ENCODE assay signal across 8 cellular contexts in the genomic region with DNA sequence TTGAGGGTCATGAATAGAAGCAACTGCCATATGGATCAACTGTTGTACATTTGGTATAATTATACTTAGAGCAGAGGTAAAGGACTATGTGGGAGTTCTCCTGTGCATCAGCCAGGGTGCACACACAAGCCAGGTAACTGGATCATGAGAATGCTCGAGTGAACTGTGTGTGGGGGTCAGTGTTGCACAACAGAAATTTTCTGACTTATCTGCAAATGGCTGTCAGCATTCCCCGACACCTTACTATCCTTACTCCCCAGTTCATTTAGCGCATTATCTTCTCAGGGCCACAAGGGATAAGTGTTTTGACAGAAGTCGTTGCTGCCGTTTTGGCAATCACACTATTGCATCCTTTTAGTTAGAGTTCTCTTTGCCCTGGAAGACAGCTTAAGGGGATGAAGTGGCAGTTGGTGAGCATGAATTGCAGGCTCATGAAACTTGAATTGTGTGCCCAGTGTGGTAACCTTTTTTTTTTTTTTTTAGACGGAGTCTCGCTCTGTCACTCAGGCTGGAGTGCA. TPM values are rescaled to one million over a fixed set of nuclear protein-coding genes. Genes with fewer than 3 reads are reported as not detected.
DNase-seq lines count a peak whose midpoint lies in the region; ATAC-seq and TF ChIP-seq lines count a peak whose summit lies in the region.

No MANE protein-coding gene starts in this region.

- H3K36me3 Mint-ChIP-seq in activated naive CD8-positive, alpha-beta T cell treated with anti-CD3 and anti-CD28 coated beads, Interleukin-2, amount 50 U/mL, for 24 hours (ENCODE audit: low read depth) = peaks cover 52% of the 10 kb centered on the region

- CTCF ChIA-PET in AG04449 (lab: Yijun Ruan, JAX) = interaction anchor here (0.9 to 1.6 kb wide), 3 partner anchors 9 to 67 kb away, joined by 3 read pairs; a partner anchor contains a TSS

- no peaks in the 10 kb centered on the region for H3K9me3 ChIP-seq in HUES48 (ENCODE audit: control insufficient read depth, insufficient read depth, low read length)
- H3K9me3 ChIP-seq in liver (ENCODE audit: control insufficient read depth in 4 of 4, low read length in 3 of 4) = no peaks in the 10 kb centered on the region
- no peaks in the 10 kb centered on the region for H3K9me3 ChIP-seq in WERI-Rb-1 (ENCODE audit: severe bottlenecking)

- no peak for TF ChIP-seq CTCF in AG04449 (IDR thresholded peaks at IDR 0.05; ENCODE audit: insufficient read depth, low read length, missing control alignments)
- no peak for TF ChIP-seq CTCF in liver (IDR thresholded peaks at IDR 0.05; ENCODE audit: low read depth, low read length, missing input control)
- TF ChIP-seq CTCF in WERI-Rb-1 (IDR thresholded peaks at IDR 0.05; ENCODE audit: low read depth, low read length) = no peak

- H3K4me1 ChIP-seq in HUES48 (ENCODE audit: control insufficient read depth, insufficient read depth, low read length) (peaks cover 17% of the 10 kb centered on the region), liver (ENCODE audit: control insufficient read depth in 4 of 4, insufficient read depth in 4 of 4, low read length in 3 of 4) (peaks cover 3 to 29% (median 13%) of the 10 kb centered on the region in 4 donors)

- H3K27ac Mint-ChIP-seq in activated naive CD8-positive, alpha-beta T cell treated with anti-CD3 and anti-CD28 coated beads, Interleukin-2, amount 50 U/mL, for 24 hours = peak overlapping the region; percentile 99

- H3K4me3 ChIP-seq in AG04449 (ENCODE audit: low read depth, low read length) = peak overlapping the region; percentile 92
- H3K4me3 ChIP-seq in HUES48 (ENCODE audit: low read depth, low read length) = peak overlapping the region; percentile 84
- peak overlapping the region; percentile 47 to 87 (median 57) for H3K4me3 ChIP-seq in liver (ENCODE audit: low read depth in 1 of 3, low read length in 3 of 3)
- H3K4me3 ChIP-seq in WERI-Rb-1 (ENCODE audit: low read depth, low read length) = no peak overlapping the region

- TF ChIP-seq RAD21 in liver (IDR thresholded peaks at IDR 0.05) = peak; percentile 46 to 55

- H3K27me3 Mint-ChIP-seq in activated naive CD8-positive, alpha-beta T cell treated with anti-CD3 and anti-CD28 coated beads, Interleukin-2, amount 50 U/mL, for 24 hours = no peaks in the 10 kb centered on the region

- H3K4me1 Mint-ChIP-seq in activated naive CD8-positive, alpha-beta T cell treated with anti-CD3 and anti-CD28 coated beads, Interleukin-2, amount 50 U/mL, for 24 hours = peaks cover 52% of the 10 kb centered on the region

- POLR2A ChIA-PET in AG04449 (lab: Yijun Ruan, JAX) = interaction anchor here (0.6 kb wide), 1 partner anchor 86 kb away, joined by 3 read pairs; no protein-coding TSS in a partner anchor

- H3K27me3 ChIP-seq in HUES48 (ENCODE audit: control insufficient read depth, insufficient read depth, low read length) (no peaks in the 10 kb centered on the region), liver (ENCODE audit: control insufficient read depth in 4 of 4, insufficient read depth in 4 of 4, low read length in 3 of 4) (no peaks in the 10 kb centered on the region), WERI-Rb-1 (ENCODE audit: insufficient read depth, low read depth, severe bottlenecking) (no peaks in the 10 kb centered on the region)

- DNase-seq in AG04449 (ENCODE audit: low read depth, low spot score) = no peak
- no peak for DNase-seq in activated naive CD8-positive, alpha-beta T cell treated with anti-CD3 and anti-CD28 coated beads, Interleukin-2, amount 50 U/mL, for 24 hours
- no peak for DNase-seq in cerebellum (ENCODE audit: low spot score)
- no peak for DNase-seq in amniotic stem cell (lab: John Stamatoyannopoulos, UW)
- no peak for DNase-seq in NCI-H1105 (lab: John Stamatoyannopoulos, UW)
- no peak for DNase-seq in WERI-Rb-1

- no peak overlapping the region for H3K27ac ChIP-seq in HUES48 (ENCODE audit: low read depth, low read length)
- peak overlapping the region; percentile 96 to 98 for H3K27ac ChIP-seq in liver (ENCODE audit: low read depth in 1 of 2, low read length in 2 of 2)
- no peak overlapping the region for H3K27ac ChIP-seq in WERI-Rb-1

- H3K9me3 Mint-ChIP-seq in activated naive CD8-positive, alpha-beta T cell treated with anti-CD3 and anti-CD28 coated beads, Interleukin-2, amount 50 U/mL, for 24 hours = no peaks in the 10 kb centered on the region

- H3K4me3 Mint-ChIP-seq in activated naive CD8-positive, alpha-beta T cell treated with anti-CD3 and anti-CD28 coated beads, Interleukin-2, amount 50 U/mL, for 24 hours = peak overlapping the region; percentile 94

- WGBS in liver = 26% methylated on average over 7 of the region's 7 CpGs

- ATAC-seq in activated naive CD8-positive, alpha-beta T cell treated with anti-CD3 and anti-CD28 coated beads, Interleukin-2, amount 50 U/mL, for 24 hours = no peak

- H3K9ac ChIP-seq in HUES48 (ENCODE audit: low read depth, low read length) (no peak overlapping the region), liver (ENCODE audit: low read depth in 1 of 2, low read length in 2 of 2) (peak overlapping the region; percentile 87 to 100)

- peaks cover 22% of the 10 kb centered on the region for H3K36me3 ChIP-seq in HUES48 (ENCODE audit: control insufficient read depth, insufficient read depth, low read length)
- H3K36me3 ChIP-seq in liver (ENCODE audit: control insufficient read depth in 4 of 4, insufficient read depth in 3 of 4, low read depth in 1 of 4, low read length in 3 of 4) = peaks cover 2 to 10% (median 4%) of the 10 kb centered on the region in 4 donors
- H3K36me3 ChIP-seq in WERI-Rb-1 = peaks cover 8% of the 10 kb centered on the region; the same call in 1 of the 2 replicates

TF ChIP-seq in liver, 16 proteins besides CTCF, POLR2A, EP300 and RAD21:
- TF ChIP-seq SP1 (IDR thresholded peaks at IDR 0.05) = no peak
- TF ChIP-seq EGR1 (IDR thresholded peaks at IDR 0.05; ENCODE audit: low read depth in 2 of 2) = no peak
- peak in 1 of 2 donors; percentile 52 for TF ChIP-seq HNF4A (conservative IDR thresholded peaks at IDR 0.05)
- TF ChIP-seq RXRA (IDR thresholded peaks at IDR 0.05) = peak; percentile 70 to 74
- no peak for TF ChIP-seq HNF4G (IDR thresholded peaks at IDR 0.05)
- no peak for TF ChIP-seq TAF1 (conservative IDR thresholded peaks at IDR 0.05)
- TF ChIP-seq YY1 (IDR thresholded peaks at IDR 0.05) = peak; percentile 59

RNA-seq across cellular contexts. Expression of a gene that starts 1.7 kb away (rescaled TPM):
- 100 to 1,000 TPM; 362 to 628 TPM for total RNA-seq in liver
- polyA plus RNA-seq in liver = 100 to 1,000 TPM; 129 to 266 TPM
- 288 TPM for total RNA-seq in cerebellum

RNA-seq across cellular contexts. Expression of a gene that starts 19.6 kb away (rescaled TPM):
- total RNA-seq in liver (not detected), cerebellum (0.64 TPM)
- polyA plus RNA-seq in liver = not detected

RNA-seq across cellular contexts. Expression of a gene that starts 32.2 kb away (rescaled TPM):
- total RNA-seq in liver (1 to 10 TPM; 7.6 TPM), cerebellum (22.8 TPM)
- 1 to 10 TPM; 2.2 to 5.0 TPM for polyA plus RNA-seq in liver

Comparison
In these comparisons a context has a peak if more than half of its experiments do, and no peak if none do; other contexts are left out.
1. H3K27ac ChIP-seq: peak in liver (2 of 2); none in HUES48 (single experiment) and WERI-Rb-1 (single experiment).